Comparison of ENCODE assay signal across 8 cellular contexts in genomic region chr10:101354584-101355070, GRCh38. TPM values are rescaled to one million over a fixed set of nuclear protein-coding genes. Genes with fewer than 3 reads are reported as not detected.
DNase-seq lines count a peak whose midpoint lies in the region; ATAC-seq and TF ChIP-seq lines count a peak whose summit lies in the region.

No MANE protein-coding gene starts in this region.

- peak overlapping the region; percentile 90 for H3K14ac ChIP-seq in IMR-90 (replicated peaks; ENCODE audit: low read depth, low read length)

- in situ Hi-C loops in IMR-90 (cut with MboI; ENCODE audit: low sequenced_read_pairs): no loop called here
- in situ Hi-C loops in transverse colon (cut with MboI; ENCODE audit: low pct_ligation_motif_present in 1 of 4, low pct_unique_long_range_greater_than_20kb in 1 of 4, low sequenced_read_pairs in 3 of 4): no loop called here

- H3K79me1 ChIP-seq in IMR-90 (ENCODE audit: low read depth in 1 of 2, low read length in 2 of 2): peaks cover 9 to 36% of the 10 kb centered on the region in 2 experiments; a peak in 3 of 4 replicates

- H2AFZ ChIP-seq in IMR-90 (replicated peaks; ENCODE audit: low read length, poor library complexity): peak overlapping the region; percentile 99

- H4K5ac ChIP-seq in IMR-90 (ENCODE audit: low read depth, low read length): peak overlapping the region; percentile 6; the same call in 1 of the 2 replicates

- peak overlapping the region; percentile 36 to 68; a peak in 2 of 4 replicates for H4K8ac ChIP-seq in IMR-90 (ENCODE audit: low read depth in 2 of 2, low read length in 2 of 2)

- no peaks in the 10 kb centered on the region for H3K9me3 ChIP-seq in ES-I3 (ENCODE audit: control insufficient read depth, insufficient read depth, low read length)
- H3K9me3 ChIP-seq in IMR-90 (ENCODE audit: control insufficient read depth, insufficient read depth, low read length): no peaks in the 10 kb centered on the region
- H3K9me3 ChIP-seq in breast epithelium: no peaks in the 10 kb centered on the region
- H3K9me3 ChIP-seq in transverse colon: no peaks in the 10 kb centered on the region

- WGBS in IMR-90 (ENCODE audit: extremely low coverage in 2 of 2, insufficient read length in 1 of 2), 2 experiments: 0% methylated on average over 7 of the region's 9 CpGs; no CpG with 5 or more reads in 1 of the 2 experiments
- 0 to 2% methylated on average over 9 of the region's 9 CpGs for WGBS in lower leg skin, 2 donors
- WGBS in transverse colon (ENCODE audit: low coverage in 1 of 2), 2 donors: 3 to 19% methylated on average over 2 to 9 of the region's 9 CpGs

- H3K56ac ChIP-seq in IMR-90 (ENCODE audit: extremely low read depth, insufficient read depth, low read length): peak overlapping the region; percentile 48

- H2BK20ac ChIP-seq in IMR-90 (ENCODE audit: low read depth, low read length): no peak overlapping the region

- no peak for TF ChIP-seq RAD21 in IMR-90 (IDR thresholded peaks at IDR 0.05; ENCODE audit: low read length)

- H3K27ac ChIP-seq in IMR-90 (ENCODE audit: insufficient read depth, low read length): peak overlapping the region; percentile 56
- H3K27ac ChIP-seq in breast epithelium: peak overlapping the region; percentile 85 to 89
- peak overlapping the region; percentile 92 to 98 (median 94) for H3K27ac ChIP-seq in transverse colon

- H4K91ac ChIP-seq in IMR-90 (ENCODE audit: insufficient read depth, low read depth, low read length): peak overlapping the region; percentile 30

- H3K18ac ChIP-seq in IMR-90 (ENCODE audit: low read depth, low read length): peak overlapping the region; percentile 2; the same call in 1 of the 2 replicates

- H2AK5ac ChIP-seq in IMR-90 (ENCODE audit: low read depth, low read length): peak overlapping the region; percentile 25; the same call in 1 of the 2 replicates

- peaks cover 11% of the 10 kb centered on the region; the same call in 1 of the 2 replicates for H4K20me1 ChIP-seq in IMR-90 (ENCODE audit: insufficient read depth, low read length)

- ATAC-seq in IMR-90 (ENCODE audit: low read depth): peak; percentile 22
- no peak for ATAC-seq in HG02571 (IDR thresholded peaks at IDR 0.05; ENCODE audit: unreplicated experiment)
- no peak for ATAC-seq in GM18517 (IDR thresholded peaks at IDR 0.05; ENCODE audit: unreplicated experiment)

- no peak for TF ChIP-seq CTCF in IMR-90 (conservative IDR thresholded peaks at IDR 0.05; ENCODE audit: low read depth, low read length)
- TF ChIP-seq CTCF in breast epithelium (IDR thresholded peaks at IDR 0.05): no peak
- no peak for TF ChIP-seq CTCF in lower leg skin (IDR thresholded peaks at IDR 0.05)
- no peak for TF ChIP-seq CTCF in transverse colon (IDR thresholded peaks at IDR 0.05)

- peak overlapping the region; percentile 92 for H3K4ac ChIP-seq in IMR-90 (ENCODE audit: low read depth, low read length)

- POLR2A ChIA-PET in IMR-90 (lab: Charles Lee; ENCODE audit: unreplicated experiment): interaction anchor here (0.5 kb wide), 1 partner anchor 45 kb away, joined by 5 read pairs; no protein-coding TSS in a partner anchor

- H2AK9ac ChIP-seq in IMR-90 (replicated peaks; ENCODE audit: low read depth, low read length, poor library complexity): peak overlapping the region; percentile 86

- H3K4me3 ChIP-seq in IMR-90 (ENCODE audit: insufficient read depth, low read depth, low read length) (peak overlapping the region; percentile 59), breast epithelium (peak overlapping the region; percentile 73 to 98 (median 94)), lower leg skin (ENCODE audit: low read depth, poor library complexity, severe bottlenecking) (peak overlapping the region; percentile 92), transverse colon (peak overlapping the region; percentile 80 to 96 (median 92))

- no TSS peak for BruUV-seq in IMR-90 (replicated peaks; lab: Mats Ljungman, UMichigan)

- intact Hi-C loops in IMR-90 (cut with micrococcal nuclease): no loop called here
- intact Hi-C loops in breast epithelium (cut with DNase I; ENCODE audit: low total_unique reads): no loop called here
- intact Hi-C loops in lower leg skin (cut with DNase I; ENCODE audit: low total_unique reads): no loop called here
- intact Hi-C loops in transverse colon (cut with DNase I; ENCODE audit: low total_unique reads): no loop called here

- peak overlapping the region; percentile 3; the same call in 1 of the 3 replicates for H2BK15ac ChIP-seq in IMR-90 (ENCODE audit: low read depth, low read length)

- peak overlapping the region; percentile 55; the same call in 1 of the 2 replicates for H2BK120ac ChIP-seq in IMR-90 (ENCODE audit: low read depth, low read length)

- no peak for DNase-seq in IMR-90
- DNase-seq in breast epithelium (ENCODE audit: low spot score in 2 of 2): no peak
- DNase-seq in lower leg skin (ENCODE audit: low spot score in 2 of 2): no peak
- DNase-seq in transverse colon: no peak
- no peak for DNase-seq in NCI-H1105 treated with DMSO at 0.1 percent for 48 hours (lab: John Stamatoyannopoulos, UW)

- TF ChIP-seq POLR2A in IMR-90 (IDR thresholded peaks at IDR 0.05; ENCODE audit: low read depth, low read length) (no peak), breast epithelium (IDR thresholded peaks at IDR 0.05) (no peak), lower leg skin (IDR thresholded peaks at IDR 0.05) (no peak), transverse colon (IDR thresholded peaks at IDR 0.05) (no peak)

- dilution Hi-C loops in IMR-90 (cut with HindIII; ENCODE audit: low sequenced_read_pairs, unreplicated experiment): no loop called here

- peak overlapping the region; percentile 64 for H2BK5ac ChIP-seq in IMR-90 (ENCODE audit: low read depth, low read length, poor library complexity, severe bottlenecking)

- H3K23ac ChIP-seq in IMR-90 (ENCODE audit: low read depth, low read length): peak overlapping the region; percentile 96

- TF ChIP-seq EP300 in transverse colon (IDR thresholded peaks at IDR 0.05; ENCODE audit: low read depth): no peak

- H3K27me3 ChIP-seq in IMR-90 (ENCODE audit: control insufficient read depth, insufficient read depth, low read length) (peaks cover 4% of the 10 kb centered on the region; the same call in 1 of the 2 replicates), breast epithelium (no peaks in the 10 kb centered on the region), transverse colon (peaks cover 16% of the 10 kb centered on the region)

- peaks cover 11% of the 10 kb centered on the region for H3K9me1 ChIP-seq in IMR-90 (ENCODE audit: insufficient read depth, low read length)

- H3K4me2 ChIP-seq in IMR-90 (ENCODE audit: low read depth, low read length): peak overlapping the region; percentile 82

- H3K9ac ChIP-seq in ES-I3 (ENCODE audit: low read depth, low read length) (peak overlapping the region; percentile 75), IMR-90 (ENCODE audit: low read depth, low read length) (peak overlapping the region; percentile 73)

- CTCF ChIA-PET in IMR-90 (lab: Yijun Ruan, JAX): interaction anchor here (1.2 kb wide), 1 partner anchor 86 kb away, joined by 4 read pairs; no protein-coding TSS in a partner anchor

- H3K4me1 ChIP-seq in ES-I3 (ENCODE audit: insufficient read depth, low read length) (no peaks in the 10 kb centered on the region; the same call in 1 of the 2 replicates), IMR-90 (ENCODE audit: control insufficient read depth, insufficient read depth, low read length) (peaks cover 3% of the 10 kb centered on the region), breast epithelium (no peaks in the 10 kb centered on the region), transverse colon (peaks cover 0 to 14% (median 11%) of the 10 kb centered on the region in 4 donors)

- H3K36me3 ChIP-seq in ES-I3 (ENCODE audit: insufficient read depth, low read length): no peaks in the 10 kb centered on the region
- no peaks in the 10 kb centered on the region for H3K36me3 ChIP-seq in IMR-90 (ENCODE audit: control insufficient read depth, insufficient read depth, low read length)
- H3K36me3 ChIP-seq in breast epithelium: no peaks in the 10 kb centered on the region
- H3K36me3 ChIP-seq in transverse colon: no peaks in the 10 kb centered on the region

TF ChIP-seq in IMR-90, 13 proteins besides CTCF, POLR2A, EP300 and RAD21 (continues in another document):
- no peak for TF ChIP-seq USF2 (IDR thresholded peaks at IDR 0.05; ENCODE audit: low read depth, low read length)
- TF ChIP-seq NFE2L2 (IDR thresholded peaks at IDR 0.05; ENCODE audit: low read depth, low read length): no peak
- no peak for TF ChIP-seq FOS (IDR thresholded peaks at IDR 0.05; ENCODE audit: low read depth, low read length)
- no peak for TF ChIP-seq MXI1 (IDR thresholded peaks at IDR 0.05; ENCODE audit: borderline replicate concordance, low read depth, low read length)
- TF ChIP-seq MAZ (IDR thresholded peaks at IDR 0.05; ENCODE audit: borderline replicate concordance, low read depth, low read length): no peak
- TF ChIP-seq SMC3 (IDR thresholded peaks at IDR 0.05; ENCODE audit: low read depth, low read length): no peak
- TF ChIP-seq RCOR1 (IDR thresholded peaks at IDR 0.05; ENCODE audit: insufficient replicate concordance, low read length): no peak
- TF ChIP-seq ELK1 (IDR thresholded peaks at IDR 0.05; ENCODE audit: borderline replicate concordance, low read depth, low read length): no peak
- no peak for TF ChIP-seq BHLHE40 (IDR thresholded peaks at IDR 0.05; ENCODE audit: low read depth, low read length)
- TF ChIP-seq CHD1 (IDR thresholded peaks at IDR 0.05; ENCODE audit: low read depth, low read length): no peak

RNA-seq across cellular contexts. Expression of gene BTRC, which starts 0.7 kb away (rescaled TPM):
- 7.7 and 11.7 TPM in 2 replicates for total RNA-seq in IMR-90 (2012; rRNA removed)
- polyA plus RNA-seq in IMR-90 (2012; rRNA removed): 7.1 and 8.4 TPM in 2 replicates
- polyA plus RNA-seq in IMR-90 (2012; cell fraction: cytosol; rRNA removed): 3.1 and 3.6 TPM in 2 replicates
- 3.9 and 18.7 TPM in 2 replicates for polyA plus RNA-seq in IMR-90 (2012; cell fraction: nucleus; rRNA removed; ENCODE audit: low replicate concordance)
- total RNA-seq in breast epithelium: 10 to 100 TPM; 13.4 to 24.3 (median 15.1) TPM
- 10 to 100 TPM; 14.7 to 23.0 (median 16.8) TPM for total RNA-seq in lower leg skin
- total RNA-seq in transverse colon: 100 to 1,000 TPM in 1 of 4 donors, 10 to 100 TPM in 2, 1 to 10 TPM in 1; 8.6 to 195 (median 32.0) TPM
